12 cellular contexts compared by ENCODE assay signal in genomic region chr2:156396126-156396525, GRCh38. TPM values are rescaled to one million over a fixed set of nuclear protein-coding genes. Genes with fewer than 3 reads are reported as not detected.
DNase-seq lines count a peak whose midpoint lies in the region; ATAC-seq and TF ChIP-seq lines count a peak whose summit lies in the region.
"Had no signal": no experiment of that assay in that cellular context is flagged by ENCODE, and none has a peak within 500 bp of the region (broad histone marks: within the 10 kb centered on the region; RNA-seq: fewer than 3 reads in every experiment).

No MANE protein-coding gene starts in this region.

- H3K27me3 ChIP-seq in aorta (ENCODE audit: control insufficient read depth in 1 of 2, insufficient read depth in 2 of 2, low read length in 1 of 2) (no peaks in the 10 kb centered on the region), sigmoid colon (no peaks in the 10 kb centered on the region)

- 88 to 93% methylated on average over 2 of the region's 2 CpGs for WGBS in aorta, 2 donors
- WGBS in sigmoid colon, 2 donors: 72 to 87% methylated on average over 2 of the region's 2 CpGs

- no peak for TF ChIP-seq EP300 in sigmoid colon (IDR thresholded peaks at IDR 0.05)

- no peak overlapping the region for H3K4me3 ChIP-seq in aorta (ENCODE audit: low read length in 2 of 2)
- no peak overlapping the region for H3K4me3 ChIP-seq in sigmoid colon

- H3K36me3 ChIP-seq in aorta (ENCODE audit: control insufficient read depth in 1 of 2, insufficient read depth in 2 of 2, low read length in 1 of 2) (no peaks in the 10 kb centered on the region), sigmoid colon (no peaks in the 10 kb centered on the region)

- in situ Hi-C loops in GM13977 (cut with MboI; ENCODE audit: low pct_unique_long_range_greater_than_20kb, low sequenced_read_pairs, unreplicated experiment): loop anchor here (10.0 kb wide), 1 partner anchor 51 kb away; no protein-coding TSS in a partner anchor

- no peaks in the 10 kb centered on the region for H3K4me1 ChIP-seq in aorta (ENCODE audit: control insufficient read depth in 1 of 2, insufficient read depth in 2 of 2, low read length in 2 of 2)
- H3K4me1 ChIP-seq in sigmoid colon: peaks cover 2 to 8% (median 5%) of the 10 kb centered on the region in 4 donors

- ATAC-seq in GM21390 (IDR thresholded peaks at IDR 0.05; ENCODE audit: unreplicated experiment): peak; percentile 45
- peak; percentile 26 for ATAC-seq in HG03135 (IDR thresholded peaks at IDR 0.05; ENCODE audit: unreplicated experiment)
- no peak for ATAC-seq in aorta (ENCODE audit: low FRiP score)
- ATAC-seq: naive thymus-derived CD4-positive, alpha-beta T cell had no signal

- intact Hi-C loops in aorta (cut with DNase I) (no loop called here), sigmoid colon (cut with DNase I) (no loop called here)

- no peak for TF ChIP-seq POLR2A in sigmoid colon (IDR thresholded peaks at IDR 0.05)

- H3K9me3 ChIP-seq in aorta (ENCODE audit: control insufficient read depth, low read length) (no peaks in the 10 kb centered on the region), sigmoid colon (no peaks in the 10 kb centered on the region)

- DNase-seq in GM13977 (ENCODE audit: low spot score): peak; percentile 47
- peak; percentile 68 for DNase-seq in RPMI8226
- no peak for DNase-seq in aorta
- DNase-seq in sigmoid colon: no peak
- no peak for DNase-seq in KG1 (lab: John Stamatoyannopoulos, UW)
- no peak for DNase-seq in activated T-cell treated with anti-CD3 and anti-CD28 coated beads, Interleukin-2, amount 50 U/mL, for 1 hour
- DNase-seq: activated T-cell treated with anti-CD3 and anti-CD28 coated beads for 4 hours; erythroblast; naive thymus-derived CD4-positive, alpha-beta T cell; substantia nigra had no signal

- H3K27ac ChIP-seq in aorta (ENCODE audit: low read depth in 1 of 2, low read length in 2 of 2): no peak overlapping the region
- H3K27ac ChIP-seq in sigmoid colon: no peak overlapping the region

- TF ChIP-seq CTCF in GM13977 (IDR thresholded peaks at IDR 0.05; ENCODE audit: extremely low read depth, insufficient read depth, missing control alignments) (no peak), sigmoid colon (IDR thresholded peaks at IDR 0.05) (no peak)

RNA-seq across cellular contexts. Expression of gene GPD2, which starts 40.1 kb away (rescaled TPM):
- total RNA-seq in aorta: 10 to 100 TPM; 16.3 to 31.3 TPM
- 10 to 100 TPM in 1 of 2 donors, 1 to 10 TPM in 1; 3.9 to 11.5 TPM for polyA plus RNA-seq in aorta
- 10 to 100 TPM; 15.0 to 44.6 (median 17.9) TPM for total RNA-seq in sigmoid colon
- polyA plus RNA-seq in sigmoid colon: 10 to 100 TPM; 13.2 to 16.4 (median 15.4) TPM

Comparison
In these comparisons a context has a peak if more than half of its experiments do, and no peak if none do; other contexts are left out.
1. DNase-seq: peak in GM13977 (single experiment) and RPMI8226 (single experiment); none in aorta (0 of 2), sigmoid colon (single experiment), KG1 (single experiment) and activated T-cell treated with anti-CD3 and anti-CD28 coated beads, Interleukin-2, amount 50 U/mL, for 1 hour (single experiment).